ENCODE assay signal across 13 cellular contexts in genomic region chr22:23305321-23305910, GRCh38.
A peak's percentile ranks its signal among the peaks of the same experiment; 100 is the strongest.
DNase-seq lines count a peak whose midpoint lies in the region; ATAC-seq and TF ChIP-seq lines count a peak whose summit lies in the region.
"Had no signal": no experiment of that assay in that cellular context is flagged by ENCODE, and none has a peak within 500 bp of the region (broad histone marks: within the 10 kb centered on the region; RNA-seq: fewer than 3 reads in every experiment).

No MANE protein-coding gene starts in this region.

- H3K27me3 Mint-ChIP-seq in osteocyte (ENCODE audit: unreplicated experiment): no peaks in the 10 kb centered on the region

- no peaks in the 10 kb centered on the region for H3K9me3 Mint-ChIP-seq in osteocyte (ENCODE audit: unreplicated experiment)
- H3K9me3 Mint-ChIP-seq: activated T-helper 1 cell treated with anti-CD3 and anti-CD28 coated beads, Interleukin-12 subunit alpha, Interleukin-12 subunit beta, Interleukin-2, Interleukin-4 antibody, amounts not matched to agents 30 ng/mL and 10 ng/mL and 1 ng/mL, durations not matched to agents 14 hours and 24 hours and 36 hours had no signal

- peaks cover 9% of the 10 kb centered on the region for H3K36me3 Mint-ChIP-seq in osteocyte (ENCODE audit: unreplicated experiment)

- no peak for TF ChIP-seq CTCF in fibroblast of lung (conservative IDR thresholded peaks at IDR 0.05 in 1 of 2, IDR thresholded peaks at IDR 0.05 in 1 of 2; ENCODE audit: low read depth in 1 of 2, low read length in 2 of 2)
- TF ChIP-seq CTCF in osteocyte (IDR thresholded peaks at IDR 0.05): no peak

- no peak overlapping the region for H3K4me3 Mint-ChIP-seq in osteocyte (ENCODE audit: unreplicated experiment)
- H3K4me3 Mint-ChIP-seq: activated T-helper 1 cell treated with anti-CD3 and anti-CD28 coated beads, Interleukin-12 subunit alpha, Interleukin-12 subunit beta, Interleukin-2, Interleukin-4 antibody, amounts not matched to agents 30 ng/mL and 10 ng/mL and 1 ng/mL, durations not matched to agents 14 hours and 24 hours and 36 hours had no signal

- H3K36me3 ChIP-seq in SJSA1 (peaks cover 10% of the 10 kb centered on the region), fibroblast of lung (ENCODE audit: control insufficient read depth, insufficient read depth, low read length) (no peaks in the 10 kb centered on the region)

- no peak overlapping the region for H2AFZ ChIP-seq in fibroblast of lung (ENCODE audit: low read length)

- H3K27ac ChIP-seq in SJSA1: 0 out of 2 replicates have a peak overlapping the region, but pooled peaks have one; percentile 13
- H3K27ac ChIP-seq in fibroblast of lung (ENCODE audit: insufficient read depth, low read length): peak overlapping the region; percentile 36
- H3K27ac ChIP-seq: C4-2B, SK-N-MC had no signal

- H3K4me1 ChIP-seq in SJSA1 (replicated peaks) (peaks cover 52% of the 10 kb centered on the region), fibroblast of lung (ENCODE audit: control insufficient read depth, extremely low read depth, insufficient read depth, low read length) (peaks cover 19% of the 10 kb centered on the region)

- H3K9me3 ChIP-seq in SJSA1 (replicated peaks) (no peaks in the 10 kb centered on the region), fibroblast of lung (ENCODE audit: control insufficient read depth, insufficient read depth, low read depth, low read length) (no peaks in the 10 kb centered on the region)

- H3K9ac ChIP-seq in fibroblast of lung (ENCODE audit: insufficient read depth, low read length): no peak overlapping the region

- H3K4me3 ChIP-seq in SJSA1 (no peak overlapping the region), fibroblast of lung (replicated peaks in 1 of 4; ENCODE audit: control extremely low read depth in 1 of 4, insufficient read depth in 1 of 4, low read depth in 3 of 4, low read length in 4 of 4) (no peak overlapping the region)
- H3K4me3 ChIP-seq: SK-N-MC had no signal

- ATAC-seq in GM21526 (IDR thresholded peaks at IDR 0.05; ENCODE audit: low FRiP score, unreplicated experiment) (no peak), HG03432 (IDR thresholded peaks at IDR 0.05; ENCODE audit: unreplicated experiment) (no peak)

- in situ Hi-C loops in ACHN (cut with HindIII; ENCODE audit: low pct_ligation_motif_present, low pct_unique_long_range_greater_than_20kb, low sequenced_read_pairs): no loop called here

- peak overlapping the region; percentile 81 for H3K27ac Mint-ChIP-seq in osteocyte (ENCODE audit: unreplicated experiment)
- H3K27ac Mint-ChIP-seq: activated T-helper 1 cell treated with anti-CD3 and anti-CD28 coated beads, Interleukin-12 subunit alpha, Interleukin-12 subunit beta, Interleukin-2, Interleukin-4 antibody, amounts not matched to agents 30 ng/mL and 10 ng/mL and 1 ng/mL, durations not matched to agents 14 hours and 24 hours and 36 hours had no signal

- H3K79me2 ChIP-seq in fibroblast of lung (ENCODE audit: control insufficient read depth, insufficient read depth, low read length): no peaks in the 10 kb centered on the region

- H3K27me3 ChIP-seq in SJSA1 (replicated peaks): no peaks in the 10 kb centered on the region
- H3K27me3 ChIP-seq in fibroblast of lung (ENCODE audit: control insufficient read depth, insufficient read depth, low read length): no peaks in the 10 kb centered on the region

- H4K20me1 ChIP-seq in fibroblast of lung (ENCODE audit: control insufficient read depth, extremely low read depth, insufficient read depth, low read length): no peaks in the 10 kb centered on the region

- DNase-seq in ACHN: peak; percentile 6
- peak; percentile 77 to 86 for DNase-seq in SJSA1 (ENCODE audit: low read depth in 1 of 2, low spot score in 2 of 2)
- peak; percentile 61 to 78 for DNase-seq in fibroblast of lung (ENCODE audit: low read depth in 2 of 2)
- DNase-seq in osteocyte (ENCODE audit: extremely low spot score, unreplicated experiment): no peak
- DNase-seq in NCI-H187 (lab: John Stamatoyannopoulos, UW): no peak
- DNase-seq in DMS114 treated with DMSO at 0.1 percent for 48 hours (lab: John Stamatoyannopoulos, UW; ENCODE audit: unreplicated experiment): no peak
- DNase-seq: NCI-H1417 treated with DMSO at 0.1 percent for 48 hours; stimulated activated CD4-positive, alpha-beta T cell treated with anti-CD3 and anti-CD28 coated beads, Interleukin-4, amount 100 ng/mL, for 4 hours had no signal

- peak overlapping the region; percentile 40 for H3K4me2 ChIP-seq in fibroblast of lung (ENCODE audit: extremely low read depth, insufficient read depth, low read length)

- peaks cover 34% of the 10 kb centered on the region for H3K4me1 Mint-ChIP-seq in osteocyte (ENCODE audit: unreplicated experiment)

Comparison
In these comparisons a context has a peak if more than half of its experiments do, and no peak if none do; other contexts are left out.
1. DNase-seq: peak in ACHN (single experiment), SJSA1 (2 of 2) and fibroblast of lung (2 of 2); none in osteocyte (single experiment), NCI-H187 (0 of 2) and DMS114 treated with DMSO at 0.1 percent for 48 hours (single experiment).